1 cellular context compared by ENCODE assay signal in genomic region chr7:40134428-40135423, GRCh38.
A peak's percentile ranks its signal among the peaks of the same experiment; 100 is the strongest.
TF ChIP-seq lines count a peak whose summit lies in the region.

MPLKIP (minus strand) TSS chr7:40134622; CDS start chr7:40134567, 55 bp downstream.
SUGCT (plus strand) TSS chr7:40135005.

TF ChIP-seq in HEK293, 187 proteins besides CTCF, POLR2A, EP300 and RAD21 (continued from another document and continues in another):
- TF ChIP-seq KLF17 (tag by site-specific recombination; IDR thresholded peaks at IDR 0.05) (peak; percentile 88), ZBTB11 (tag by site-specific recombination; conservative IDR thresholded peaks at IDR 0.05; ENCODE audit: low read depth) (peak; percentile 99), PBX3 (CRISPR knock-in tag; IDR thresholded peaks at IDR 0.05) (0 out of 2 replicates have a peak, but pooled peaks have one; percentile 57), ZFP41 (tag by site-specific recombination; IDR thresholded peaks at IDR 0.05; ENCODE audit: borderline replicate concordance) (no peak), ZNF692 (tag by site-specific recombination; IDR thresholded peaks at IDR 0.05) (peak; percentile 86), PATZ1 (tag by site-specific recombination; IDR thresholded peaks at IDR 0.05) (peak; percentile 62), ZBTB48 (tag by site-specific recombination; IDR thresholded peaks at IDR 0.05) (peak; percentile 82), ZBTB17 (tag by site-specific recombination; IDR thresholded peaks at IDR 0.05) (peak; percentile 75), ZNF394 (tag by site-specific recombination; IDR thresholded peaks at IDR 0.05; ENCODE audit: borderline replicate concordance) (peak; percentile 74), ZBTB20 (tag by site-specific recombination; IDR thresholded peaks at IDR 0.05) (peak; percentile 50; the same call in 1 of the 2 replicates), ZNF629 (tag by site-specific recombination; IDR thresholded peaks at IDR 0.05) (peak; percentile 81), WT1 (tag by site-specific recombination; IDR thresholded peaks at IDR 0.05) (no peak), ZNF214 (tag by site-specific recombination; IDR thresholded peaks at IDR 0.05; ENCODE audit: borderline replicate concordance) (no peak), ZNF398 (tag by site-specific recombination; IDR thresholded peaks at IDR 0.05) (peak; percentile 48; the same call in 1 of the 2 replicates), ZNF76 (tag by site-specific recombination; IDR thresholded peaks at IDR 0.05; ENCODE audit: borderline replicate concordance, low read depth) (peak; percentile 79), ZNF785 (tag by site-specific recombination; IDR thresholded peaks at IDR 0.05) (no peak), ZNF561 (tag by site-specific recombination; IDR thresholded peaks at IDR 0.05; ENCODE audit: borderline replicate concordance) (peak; percentile 69; the same call in 1 of the 2 replicates), ZNF580 (tag by site-specific recombination; IDR thresholded peaks at IDR 0.05) (peak; percentile 95), ZBTB44 (tag by site-specific recombination; IDR thresholded peaks at IDR 0.05) (no peak), ZNF24 (tag by site-specific recombination; IDR thresholded peaks at IDR 0.05) (peak; percentile 86), BCL11B (tag by site-specific recombination; IDR thresholded peaks at IDR 0.05; ENCODE audit: low read depth) (no peak), ZNF37A (tag by site-specific recombination; IDR thresholded peaks at IDR 0.05) (no peak), ZNF701 (tag by site-specific recombination; IDR thresholded peaks at IDR 0.05) (no peak), ZNF645 (tag by site-specific recombination; IDR thresholded peaks at IDR 0.05) (no peak), ZNF121 (tag by site-specific recombination; IDR thresholded peaks at IDR 0.05) (no peak), ZNF391 (tag by site-specific recombination; IDR thresholded peaks at IDR 0.05; ENCODE audit: borderline replicate concordance, low read depth) (peak; percentile 86; the same call in 1 of the 2 replicates), GLIS1 (tag by site-specific recombination; IDR thresholded peaks at IDR 0.05) (peak; percentile 71; the same call in 1 of the 2 replicates), ZNF677 (tag by site-specific recombination; IDR thresholded peaks at IDR 0.05) (no peak), SP3 (tag by site-specific recombination; IDR thresholded peaks at IDR 0.05) (peak; percentile 85), ZNF16 (tag by site-specific recombination; IDR thresholded peaks at IDR 0.05; ENCODE audit: low read depth) (no peak), GFI1B (tag by site-specific recombination; IDR thresholded peaks at IDR 0.05) (no peak), YY1 (tag by site-specific recombination; IDR thresholded peaks at IDR 0.05) (peak; percentile 60; the same call in 1 of the 2 replicates), GLI2 (tag by site-specific recombination; IDR thresholded peaks at IDR 0.05; ENCODE audit: borderline replicate concordance, low read depth) (peak; percentile 4; the same call in 1 of the 2 replicates), PRDM10 (tag by site-specific recombination; IDR thresholded peaks at IDR 0.05) (peak; percentile 74), SETDB1 (IDR thresholded peaks at IDR 0.05; ENCODE audit: insufficient read length, low read length) (peak; percentile 56), HIC1 (tag by site-specific recombination; IDR thresholded peaks at IDR 0.05) (peak; percentile 97), ZBTB1 (tag by site-specific recombination; IDR thresholded peaks at IDR 0.05) (no peak), ZIC2 (tag by site-specific recombination; IDR thresholded peaks at IDR 0.05) (peak; percentile 45; the same call in 1 of the 2 replicates)
